In genomic region chr2:164779383-164780057, GRCh38 we compare ENCODE assay signal across 13 cellular contexts.
"Had no signal": no experiment of that assay in that cellular context is flagged by ENCODE, and none has a peak within 500 bp of the region (broad histone marks: within the 10 kb centered on the region; RNA-seq: fewer than 3 reads in every experiment).

No MANE protein-coding gene starts in this region.

- H3K36me3 ChIP-seq: adrenal gland, spleen had no signal

- H3K4me3 ChIP-seq: adrenal gland, spleen had no signal

- H3K36me3 Mint-ChIP-seq: activated naive CD4-positive, alpha-beta T cell treated with anti-CD3 and anti-CD28 coated beads, Interleukin-2, amount 10 ng/mL, durations not matched to agents 7 days and 5 days; naive thymus-derived CD4-positive, alpha-beta T cell had no signal

- H3K9me3 Mint-ChIP-seq: activated naive CD4-positive, alpha-beta T cell treated with anti-CD3 and anti-CD28 coated beads, Interleukin-2, amount 10 ng/mL, durations not matched to agents 7 days and 5 days; activated T-helper 2 cell treated with anti-CD3 and anti-CD28 coated beads, Interferon-gamma antibody, Interleukin-2, Interleukin-4, amounts not matched to agents 10 μg/mL and 5 μg/mL and 100 μg/mL, durations not matched to agents 14 hours and 24 hours and 36 hours; dendritic cell treated with granulocyte-macrophage colony-stimulating factor and Interleukin-4, amounts not matched to agents 40 ng/mL and 50 ng/mL, for 4 days; naive thymus-derived CD4-positive, alpha-beta T cell; stimulated activated memory B cell treated with anti-CD40 and anti-IgM and Interleukin-4, amounts not matched to agents 10 μg/mL and 1 μg/mL and 100 μg/mL, for 72 hours had no signal

- H3K27me3 ChIP-seq: adrenal gland, spleen had no signal

- H3K27ac ChIP-seq: spleen had no signal

- H3K4me3 Mint-ChIP-seq: activated naive CD4-positive, alpha-beta T cell treated with anti-CD3 and anti-CD28 coated beads, Interleukin-2, amount 10 ng/mL, durations not matched to agents 7 days and 5 days; central memory CD8-positive, alpha-beta T cell; dendritic cell treated with granulocyte-macrophage colony-stimulating factor and Interleukin-4, amounts not matched to agents 40 ng/mL and 50 ng/mL, for 4 days; naive thymus-derived CD4-positive, alpha-beta T cell; stimulated activated memory B cell treated with anti-CD40 and anti-IgM and Interleukin-4, amounts not matched to agents 10 μg/mL and 1 μg/mL and 100 μg/mL, for 72 hours had no signal

- DNase-seq: activated naive CD4-positive, alpha-beta T cell treated with anti-CD3 and anti-CD28 coated beads, Interleukin-2, amount 10 ng/mL, durations not matched to agents 7 days and 5 days; adrenal gland; naive thymus-derived CD4-positive, alpha-beta T cell; nucleus accumbens; spleen; stimulated activated CD4-positive, alpha-beta T cell treated with anti-CD3 and anti-CD28 coated beads, Interleukin-1b, Interleukin-23, amount 100 ng/mL, for 48 hours had no signal

- H3K4me1 ChIP-seq: spleen had no signal

- H3K9me3 ChIP-seq: adrenal gland, spleen had no signal

- H3K27me3 Mint-ChIP-seq: activated naive CD4-positive, alpha-beta T cell treated with anti-CD3 and anti-CD28 coated beads, Interleukin-2, amount 10 ng/mL, durations not matched to agents 7 days and 5 days; central memory CD8-positive, alpha-beta T cell; dendritic cell treated with granulocyte-macrophage colony-stimulating factor and Interleukin-4, amounts not matched to agents 40 ng/mL and 50 ng/mL, for 4 days; naive thymus-derived CD4-positive, alpha-beta T cell; stimulated activated memory B cell treated with anti-CD40 and anti-IgM and Interleukin-4, amounts not matched to agents 10 μg/mL and 1 μg/mL and 100 μg/mL, for 72 hours had no signal

- ATAC-seq: activated CD4-positive, CD25-positive, alpha-beta regulatory T cell treated with anti-CD3 and anti-CD28 coated beads, Interleukin-2, amount 50 U/mL, for 24 hours; naive thymus-derived CD4-positive, alpha-beta T cell; sciatic nerve; stimulated activated memory B cell treated with anti-CD40 and anti-IgM and Interleukin-4, amounts not matched to agents 10 μg/mL and 1 μg/mL and 100 μg/mL, for 72 hours had no signal

- H3K4me1 Mint-ChIP-seq: activated naive CD4-positive, alpha-beta T cell treated with anti-CD3 and anti-CD28 coated beads, Interleukin-2, amount 10 ng/mL, durations not matched to agents 7 days and 5 days; central memory CD8-positive, alpha-beta T cell; naive thymus-derived CD4-positive, alpha-beta T cell had no signal

- H3K27ac Mint-ChIP-seq: activated naive CD4-positive, alpha-beta T cell treated with anti-CD3 and anti-CD28 coated beads, Interleukin-2, amount 10 ng/mL, durations not matched to agents 7 days and 5 days; activated T-helper 2 cell treated with anti-CD3 and anti-CD28 coated beads, Interferon-gamma antibody, Interleukin-2, Interleukin-4, amounts not matched to agents 10 μg/mL and 5 μg/mL and 100 μg/mL, durations not matched to agents 14 hours and 24 hours and 36 hours; dendritic cell treated with granulocyte-macrophage colony-stimulating factor and Interleukin-4, amounts not matched to agents 40 ng/mL and 50 ng/mL, for 4 days; naive thymus-derived CD4-positive, alpha-beta T cell had no signal

- FAIRE-seq: islet of Langerhans had no signal
